Comparison of ENCODE assay signal across 10 cellular contexts in genomic region chr2:174004900-174005605, GRCh38.
DNase-seq lines count a peak whose midpoint lies in the region; ATAC-seq and TF ChIP-seq lines count a peak whose summit lies in the region.
"Had no signal": no experiment of that assay in that cellular context is flagged by ENCODE, and none has a peak within 500 bp of the region (broad histone marks: within the 10 kb centered on the region; RNA-seq: fewer than 3 reads in every experiment).

No MANE protein-coding gene starts in this region.

- no peak for TF ChIP-seq CTCF in astrocyte of the spinal cord (IDR thresholded peaks at IDR 0.05; ENCODE audit: low read depth, low read length)
- TF ChIP-seq CTCF in nephron (IDR thresholded peaks at IDR 0.05; ENCODE audit: unreplicated experiment in 3 of 3) = no peak

- no peak overlapping the region for H3K4me3 Mint-ChIP-seq in nephron

- peak; percentile 73 for DNase-seq in astrocyte of the spinal cord (ENCODE audit: low read depth, low spot score)
- DNase-seq in cortex of kidney (lab: John Stamatoyannopoulos, UW) = no peak
- no peak for DNase-seq in NCI-H510A (lab: John Stamatoyannopoulos, UW)
- DNase-seq in putamen (ENCODE audit: low spot score) = no peak
- DNase-seq: activated gamma-delta T cell had no signal

- no peaks in the 10 kb centered on the region for H3K36me3 Mint-ChIP-seq in nephron (ENCODE audit: low read depth)

- H3K27me3 Mint-ChIP-seq in nephron (ENCODE audit: low read depth) = no peaks in the 10 kb centered on the region

- TF ChIP-seq POLR2A in GM18505 (IDR thresholded peaks at IDR 0.05; ENCODE audit: borderline replicate concordance, extremely low read depth, insufficient read depth, insufficient read length) = no peak

- no peaks in the 10 kb centered on the region for H3K9me3 Mint-ChIP-seq in nephron

- in situ Hi-C loops in astrocyte of the spinal cord (cut with HindIII; ENCODE audit: low sequenced_read_pairs) = no loop called here

- peak overlapping the region; percentile 35 to 93 (median 93) for H3K27ac Mint-ChIP-seq in nephron

- H3K4me1 Mint-ChIP-seq in nephron = peaks cover 44% of the 10 kb centered on the region

- peak; percentile 73 for ATAC-seq in GM18505 (IDR thresholded peaks at IDR 0.05; ENCODE audit: unreplicated experiment)
- ATAC-seq in HG02678 (IDR thresholded peaks at IDR 0.05; ENCODE audit: unreplicated experiment) = peak; percentile 62
- ATAC-seq in HG03520 (IDR thresholded peaks at IDR 0.05; ENCODE audit: unreplicated experiment) = no peak

- no peak overlapping the region for H3K4me3 ChIP-seq in astrocyte of the spinal cord (ENCODE audit: low read depth, low read length)
- H3K4me3 ChIP-seq: lung had no signal
